8 cellular contexts compared by ENCODE assay signal in genomic region chr15:66253643-66254363, GRCh38. TPM values are rescaled to one million over a fixed set of nuclear protein-coding genes. Genes with fewer than 3 reads are reported as not detected.
DNase-seq lines count a peak whose midpoint lies in the region; ATAC-seq and TF ChIP-seq lines count a peak whose summit lies in the region.

TSS of gene MEGF11 (minus strand) at chr15:66253750. CDS start at chr15:66128403, 125,347 bp downstream.

- DNase-seq in EH (ENCODE audit: low read depth) = peak; percentile 54
- DNase-seq in activated naive CD4-positive, alpha-beta T cell treated with anti-CD3 and anti-CD28 coated beads, Interleukin-2, amount 50 U/mL, for 72 hours (ENCODE audit: low spot score in 2 of 2) = peak in 1 of 2 donors; percentile 8
- DNase-seq in heart left ventricle = peak in 2 of 5 donors; percentile 23
- DNase-seq in omental fat pad (ENCODE audit: low spot score) = no peak
- no peak for DNase-seq in activated CD4-positive, CD25-positive, alpha-beta regulatory T cell treated with anti-CD3 and anti-CD28 coated beads, Interleukin-2, amount 50 U/mL, for 72 hours

- H3K27me3 ChIP-seq in Loucy (ENCODE audit: insufficient read depth, low read length, poor library complexity, severe bottlenecking) (no peaks in the 10 kb centered on the region), heart left ventricle (peaks cover 23 to 96% (median 53%) of the 10 kb centered on the region in 9 donors), parathyroid adenoma (ENCODE audit: control insufficient read depth, insufficient read depth, low read length) (no peaks in the 10 kb centered on the region)

- no peaks in the 10 kb centered on the region for H3F3A ChIP-seq in Loucy (ENCODE audit: low read depth)

- no peaks in the 10 kb centered on the region for H3K79me2 ChIP-seq in Loucy (ENCODE audit: insufficient read depth, low read length)
- no peaks in the 10 kb centered on the region for H3K79me2 ChIP-seq in parathyroid adenoma

- H3K36me3 ChIP-seq in Loucy (ENCODE audit: insufficient read depth, low read length) (no peaks in the 10 kb centered on the region), heart left ventricle (no peaks in the 10 kb centered on the region), parathyroid adenoma (ENCODE audit: control insufficient read depth, insufficient read depth, low read length) (no peaks in the 10 kb centered on the region)

- H3K9me3 Mint-ChIP-seq in activated naive CD4-positive, alpha-beta T cell treated with anti-CD3 and anti-CD28 coated beads, Interleukin-2, amount 50 U/mL, for 72 hours = no peaks in the 10 kb centered on the region

- 1 to 2% (median 1%) methylated on average over 49 of the region's 49 CpGs for WGBS in heart left ventricle, 4 donors

- peak within 1 kb of the TSS; percentile 98 for H3K4me2 ChIP-seq in Loucy (ENCODE audit: low read depth, low read length, poor library complexity, severe bottlenecking)
- peak within 1 kb of the TSS; percentile 87 for H3K4me2 ChIP-seq in parathyroid adenoma (ENCODE audit: low read length)

- H4K20me1 ChIP-seq in Loucy (ENCODE audit: insufficient read depth, low read length, poor library complexity, severe bottlenecking) = no peaks in the 10 kb centered on the region

- H2AFZ ChIP-seq in Loucy (ENCODE audit: low read length) (peak within 1 kb of the TSS; percentile 86), parathyroid adenoma (peak within 1 kb of the TSS; percentile 68)

- peak within 1 kb of the TSS; percentile 12 for H3K9ac ChIP-seq in Loucy (ENCODE audit: low read depth, low read length, poor library complexity, severe bottlenecking)
- no peak within 1 kb of the TSS for H3K9ac ChIP-seq in parathyroid adenoma

- H3K36me3 Mint-ChIP-seq in activated naive CD4-positive, alpha-beta T cell treated with anti-CD3 and anti-CD28 coated beads, Interleukin-2, amount 50 U/mL, for 72 hours = peaks cover 7% of the 10 kb centered on the region in 2 donors

- TF ChIP-seq CTCF in Loucy (conservative IDR thresholded peaks at IDR 0.05; ENCODE audit: low read length) = no peak
- no peak for TF ChIP-seq CTCF in heart left ventricle (IDR thresholded peaks at IDR 0.05)
- TF ChIP-seq CTCF in parathyroid adenoma (IDR thresholded peaks at IDR 0.05) = no peak
- TF ChIP-seq CTCF in omental fat pad (IDR thresholded peaks at IDR 0.05) = no peak

- no peak within 1 kb of the TSS for H3K27ac ChIP-seq in heart left ventricle
- no peak within 1 kb of the TSS for H3K27ac ChIP-seq in parathyroid adenoma

- intact Hi-C loops in heart left ventricle (cut with DNase I) = no loop called here

- H3K9me2 ChIP-seq in Loucy (replicated peaks; ENCODE audit: low read depth, low read length) = no peaks in the 10 kb centered on the region

- ATAC-seq in activated naive CD4-positive, alpha-beta T cell treated with anti-CD3 and anti-CD28 coated beads, Interleukin-2, amount 50 U/mL, for 72 hours = peak; percentile 9 to 19
- ATAC-seq in heart left ventricle = peak in 3 of 4 donors; percentile 52 to 61 (median 60)
- no peak for ATAC-seq in HG03354 (IDR thresholded peaks at IDR 0.05; ENCODE audit: poor library complexity, severe bottlenecking, unreplicated experiment)
- ATAC-seq in omental fat pad (ENCODE audit: low FRiP score) = no peak

- no peaks in the 10 kb centered on the region for H3K9me3 ChIP-seq in Loucy (ENCODE audit: insufficient read depth, low read depth, low read length)
- H3K9me3 ChIP-seq in heart left ventricle = no peaks in the 10 kb centered on the region
- no peaks in the 10 kb centered on the region for H3K9me3 ChIP-seq in parathyroid adenoma (ENCODE audit: control insufficient read depth, low read length)

- peaks cover 7% of the 10 kb centered on the region for H3K4me1 ChIP-seq in Loucy (ENCODE audit: insufficient read depth, low read length, poor library complexity, severe bottlenecking)
- peaks cover 0 to 31% (median 23%) of the 10 kb centered on the region in 12 donors for H3K4me1 ChIP-seq in heart left ventricle
- no peaks in the 10 kb centered on the region for H3K4me1 ChIP-seq in parathyroid adenoma

- H3K27ac Mint-ChIP-seq in activated naive CD4-positive, alpha-beta T cell treated with anti-CD3 and anti-CD28 coated beads, Interleukin-2, amount 50 U/mL, for 72 hours = peak within 1 kb of the TSS in 1 of 2 donors; percentile 16

- H3K4me3 ChIP-seq in Loucy (ENCODE audit: low read length, poor library complexity, severe bottlenecking) (peak within 1 kb of the TSS; percentile 71), heart left ventricle (peak within 1 kb of the TSS; percentile 45 to 62 (median 52)), parathyroid adenoma (ENCODE audit: low read depth, low read length) (peak within 1 kb of the TSS; percentile 44)

- TF ChIP-seq POLR2A in heart left ventricle (IDR thresholded peaks at IDR 0.05) = no peak

RNA-seq across cellular contexts. Expression of gene MEGF11, which starts in this region (rescaled TPM):
- not detected for total RNA-seq in activated naive CD4-positive, alpha-beta T cell treated with anti-CD3 and anti-CD28 coated beads, Interleukin-2, amount 50 U/mL, for 72 hours
- total RNA-seq in heart left ventricle = not detected
- polyA plus RNA-seq in heart left ventricle = under 1 TPM in 1 of 2 donors, not detected in 1; 0.07 TPM
- under 1 TPM in 1 of 4 donors, not detected in 3; 0.47 TPM for total RNA-seq in omental fat pad

Comparison
In these comparisons a context has a peak if more than half of its experiments do, and no peak if none do; other contexts are left out.
1. Peak in ATAC-seq in activated naive CD4-positive, alpha-beta T cell treated with anti-CD3 and anti-CD28 coated beads, Interleukin-2, amount 50 U/mL, for 72 hours; RNA of the gene not detected or under 1 TPM.
2. Peak in ATAC-seq and H3K4me3 ChIP-seq in heart left ventricle; RNA of the gene not detected or under 1 TPM.